ENCODE assay signal across 7 cellular contexts in genomic region chr17:36629252-36629847, GRCh38. TPM values are rescaled to one million over a fixed set of nuclear protein-coding genes. Genes with fewer than 3 reads are reported as not detected.
A peak's percentile ranks its signal among the peaks of the same experiment; 100 is the strongest.
DNase-seq lines count a peak whose midpoint lies in the region; ATAC-seq, FAIRE-seq and TF ChIP-seq lines count a peak whose summit lies in the region.

No MANE protein-coding gene starts in this region.

- H3K27ac ChIP-seq in right cardiac atrium (ENCODE audit: low read length) (no peak overlapping the region), sigmoid colon (no peak overlapping the region)

- WGBS in right cardiac atrium: 20% methylated on average over 14 of the region's 14 CpGs
- WGBS in sigmoid colon, 2 donors: 17 to 23% methylated on average over 14 of the region's 14 CpGs

- H3K4me3 ChIP-seq in right cardiac atrium (ENCODE audit: low read length) (no peak overlapping the region), sigmoid colon (no peak overlapping the region)

- TF ChIP-seq POLR2A in GM12891 (IDR thresholded peaks at IDR 0.05; ENCODE audit: low read depth, low read length): no peak
- TF ChIP-seq POLR2A in sigmoid colon (IDR thresholded peaks at IDR 0.05): no peak

- FAIRE-seq in GM12891 (lab: Jason Lieb, UNC): no peak

- H3K27me3 ChIP-seq in right cardiac atrium (ENCODE audit: control insufficient read depth, insufficient read depth) (no peaks in the 10 kb centered on the region), sigmoid colon (peaks cover 0 to 54% (median 4%) of the 10 kb centered on the region in 3 donors)

- ATAC-seq in right cardiac atrium (peak; percentile 86 to 89), GM18867 (IDR thresholded peaks at IDR 0.05; ENCODE audit: unreplicated experiment) (no peak)

- H3K9me3 ChIP-seq in right cardiac atrium (ENCODE audit: control insufficient read depth, low read length) (no peaks in the 10 kb centered on the region), sigmoid colon (no peaks in the 10 kb centered on the region)

- no peaks in the 10 kb centered on the region for H3K4me1 ChIP-seq in right cardiac atrium (ENCODE audit: control insufficient read depth, insufficient read depth, low read length)
- H3K4me1 ChIP-seq in sigmoid colon: no peaks in the 10 kb centered on the region

- peak; percentile 80 to 99 (median 96) for TF ChIP-seq CTCF in sigmoid colon (IDR thresholded peaks at IDR 0.05)

- DNase-seq in GM12891 (ENCODE audit: insufficient read length, low spot score) (peak; percentile 84), NCI-H1436 treated with DMSO at 0.1 percent for 48 hours (lab: John Stamatoyannopoulos, UW) (peak; percentile 68), T-helper 2 cell (peak; percentile 47 to 75 (median 65)), amygdala (lab: John Stamatoyannopoulos, UW) (peak in 54 of 56 donors; percentile 12 to 84 (median 54)), right cardiac atrium (peak; percentile 74 to 88 (median 88)), sigmoid colon (peak; percentile 83)

- no peak for TF ChIP-seq EP300 in sigmoid colon (IDR thresholded peaks at IDR 0.05)

- intact Hi-C loops in right cardiac atrium (cut with DNase I): loop anchor here in 3 of 4 donors (5.0 to 10.0 kb wide), 2 partner anchors 418 to 605 kb away; no protein-coding TSS in a partner anchor
- intact Hi-C loops in sigmoid colon (cut with DNase I): loop anchor here (2.0 kb wide), 1 partner anchor 417 kb away; no protein-coding TSS in a partner anchor

- no peaks in the 10 kb centered on the region for H3K36me3 ChIP-seq in sigmoid colon

TF ChIP-seq in GM12891, 5 proteins besides CTCF, POLR2A, EP300 and RAD21:
- TF ChIP-seq TAF1 (IDR thresholded peaks at IDR 0.05; ENCODE audit: low read depth, low read length): no peak
- no peak for TF ChIP-seq SPI1 (IDR thresholded peaks at IDR 0.05; ENCODE audit: low read depth, low read length)
- no peak for TF ChIP-seq POU2F2 (IDR thresholded peaks at IDR 0.05; ENCODE audit: low read depth, low read length)
- no peak for TF ChIP-seq PAX5 (IDR thresholded peaks at IDR 0.05; ENCODE audit: insufficient read depth, low read length, severe bottlenecking)
- no peak for TF ChIP-seq POLR2AphosphoS5 (IDR thresholded peaks at IDR 0.05; ENCODE audit: low read depth, low read length)

RNA-seq across cellular contexts. Expression of gene MRM1, which starts 28.0 kb away (rescaled TPM):
- polyA plus RNA-seq in GM12891 (2012; ENCODE audit: low read depth, missing spikeins): 6.4 TPM
- total RNA-seq in right cardiac atrium: 1 to 10 TPM; 4.4 to 7.8 (median 5.0) TPM
- 5.2 TPM for polyA plus RNA-seq in right cardiac atrium
- total RNA-seq in sigmoid colon: 1 to 10 TPM; 2.8 to 5.3 (median 3.9) TPM
- 10 to 100 TPM in 1 of 3 donors, 1 to 10 TPM in 2; 5.4 to 15.0 (median 8.3) TPM for polyA plus RNA-seq in sigmoid colon

RNA-seq across cellular contexts. Expression of gene DHRS11, which starts 37.7 kb away (rescaled TPM):
- polyA plus RNA-seq in GM12891 (2012; ENCODE audit: low read depth, missing spikeins): 8.9 TPM
- total RNA-seq in right cardiac atrium (10 to 100 TPM; 14.3 to 24.5 (median 20.3) TPM), sigmoid colon (1 to 10 TPM; 4.3 to 8.9 (median 7.5) TPM)
- polyA plus RNA-seq in right cardiac atrium (23.7 TPM), sigmoid colon (100 to 1,000 TPM in 2 of 3 donors, 10 to 100 TPM in 1; 97.6 to 239 (median 212) TPM)
